Comparison of ENCODE assay signal across 8 cellular contexts in genomic region chr7:101743995-101744360, GRCh38.
DNase-seq lines count a peak whose midpoint lies in the region; ATAC-seq and TF ChIP-seq lines count a peak whose summit lies in the region.

No MANE protein-coding gene starts in this region.

- H3K4me1 Mint-ChIP-seq in CD14-positive monocyte (peaks cover 60% of the 10 kb centered on the region), mesothelial cell of epicardium (peaks cover 29% of the 10 kb centered on the region)
- H3K4me1 Mint-ChIP-seq in activated T-helper 2 cell treated with anti-CD3 and anti-CD28 coated beads, Interferon-gamma antibody, Interleukin-2, Interleukin-4, amounts not matched to agents 10 μg/mL and 5 μg/mL and 100 μg/mL, durations not matched to agents 14 hours and 24 hours and 36 hours (ENCODE audit: low read depth) = peaks cover 44% of the 10 kb centered on the region

- no peaks in the 10 kb centered on the region for H3K27me3 ChIP-seq in HL-60 (ENCODE audit: insufficient read depth, poor library complexity, severe bottlenecking)

- TF ChIP-seq CTCF in CD14-positive monocyte (IDR thresholded peaks at IDR 0.05) (no peak), HL-60 (IDR thresholded peaks at IDR 0.05; ENCODE audit: insufficient read depth, low read length) (no peak), mesothelial cell of epicardium (IDR thresholded peaks at IDR 0.05; ENCODE audit: unreplicated experiment) (no peak)

- H3K9me3 Mint-ChIP-seq in CD14-positive monocyte (no peaks in the 10 kb centered on the region), mesothelial cell of epicardium (no peaks in the 10 kb centered on the region)
- H3K9me3 Mint-ChIP-seq in activated T-helper 2 cell treated with anti-CD3 and anti-CD28 coated beads, Interferon-gamma antibody, Interleukin-2, Interleukin-4, amounts not matched to agents 10 μg/mL and 5 μg/mL and 100 μg/mL, durations not matched to agents 14 hours and 24 hours and 36 hours = no peaks in the 10 kb centered on the region

- peak overlapping the region; percentile 52 for H3K4me3 ChIP-seq in HL-60 (replicated peaks; ENCODE audit: insufficient read depth, low read length)

- DNase-seq in CD14-positive monocyte (ENCODE audit: low spot score) (no peak), HL-60 (ENCODE audit: low read depth in 1 of 2, low spot score in 1 of 2) (peak in 1 of 2 experiments; percentile 30), mesothelial cell of epicardium (ENCODE audit: low spot score in 2 of 2, unreplicated experiment in 2 of 2) (no peak), amygdala (lab: John Stamatoyannopoulos, UW) (no peak), NCI-H187 treated with DMSO at 0.1 percent for 48 hours (lab: John Stamatoyannopoulos, UW) (no peak)
- no peak for DNase-seq in activated T-helper 2 cell treated with anti-CD3 and anti-CD28 coated beads, Interferon-gamma antibody, Interleukin-2, Interleukin-4, amounts not matched to agents 10 μg/mL and 5 μg/mL and 100 μg/mL, durations not matched to agents 14 hours and 24 hours and 36 hours (ENCODE audit: low spot score)

- peak overlapping the region; percentile 52 for H3K27ac ChIP-seq in HL-60 (replicated peaks)

- H3K4me3 Mint-ChIP-seq in CD14-positive monocyte = peak overlapping the region; percentile 90 to 95
- H3K4me3 Mint-ChIP-seq in activated T-helper 2 cell treated with anti-CD3 and anti-CD28 coated beads, Interferon-gamma antibody, Interleukin-2, Interleukin-4, amounts not matched to agents 10 μg/mL and 5 μg/mL and 100 μg/mL, durations not matched to agents 14 hours and 24 hours and 36 hours (ENCODE audit: low read depth) = peak overlapping the region; percentile 76
- H3K4me3 Mint-ChIP-seq in mesothelial cell of epicardium = peak overlapping the region; percentile 76

- H3K27ac Mint-ChIP-seq in CD14-positive monocyte (peak overlapping the region in 6 of 7 donors; percentile 35 to 63 (median 45)), mesothelial cell of epicardium (peak overlapping the region; percentile 12)
- H3K27ac Mint-ChIP-seq in activated T-helper 2 cell treated with anti-CD3 and anti-CD28 coated beads, Interferon-gamma antibody, Interleukin-2, Interleukin-4, amounts not matched to agents 10 μg/mL and 5 μg/mL and 100 μg/mL, durations not matched to agents 14 hours and 24 hours and 36 hours = no peak overlapping the region

- H3K36me3 Mint-ChIP-seq in CD14-positive monocyte (peaks cover 0 to 3% of the 10 kb centered on the region in 2 donors), mesothelial cell of epicardium (no peaks in the 10 kb centered on the region)
- no peaks in the 10 kb centered on the region for H3K36me3 Mint-ChIP-seq in activated T-helper 2 cell treated with anti-CD3 and anti-CD28 coated beads, Interferon-gamma antibody, Interleukin-2, Interleukin-4, amounts not matched to agents 10 μg/mL and 5 μg/mL and 100 μg/mL, durations not matched to agents 14 hours and 24 hours and 36 hours (ENCODE audit: low read depth)

- ATAC-seq in HG03442 (IDR thresholded peaks at IDR 0.05; ENCODE audit: unreplicated experiment) = no peak
- no peak for ATAC-seq in GM21737 (IDR thresholded peaks at IDR 0.05; ENCODE audit: unreplicated experiment)

- intact Hi-C loops in CD14-positive monocyte (cut with micrococcal nuclease) = loop anchor here (2.0 to 5.0 kb wide), 4 partner anchors 37 to 71 kb away; no protein-coding TSS in a partner anchor
- intact Hi-C loops in activated T-helper 2 cell treated with anti-CD3 and anti-CD28 coated beads, Interferon-gamma antibody, Interleukin-2, Interleukin-4, amounts not matched to agents 10 μg/mL and 5 μg/mL and 100 μg/mL, durations not matched to agents 14 hours and 24 hours and 36 hours (cut with micrococcal nuclease) = loop anchor here (1.0 to 2.0 kb wide), 2 partner anchors 71 to 113 kb away; no protein-coding TSS in a partner anchor

- H3K27me3 Mint-ChIP-seq in CD14-positive monocyte (ENCODE audit: low read depth in 3 of 3) (peaks cover 0 to 6% (median 0%) of the 10 kb centered on the region in 3 donors), mesothelial cell of epicardium (ENCODE audit: low read depth) (peaks cover 8% of the 10 kb centered on the region)
- no peaks in the 10 kb centered on the region for H3K27me3 Mint-ChIP-seq in activated T-helper 2 cell treated with anti-CD3 and anti-CD28 coated beads, Interferon-gamma antibody, Interleukin-2, Interleukin-4, amounts not matched to agents 10 μg/mL and 5 μg/mL and 100 μg/mL, durations not matched to agents 14 hours and 24 hours and 36 hours (ENCODE audit: low read depth)
